ENCODE assay signal across 1 cellular context in the genomic region with DNA sequence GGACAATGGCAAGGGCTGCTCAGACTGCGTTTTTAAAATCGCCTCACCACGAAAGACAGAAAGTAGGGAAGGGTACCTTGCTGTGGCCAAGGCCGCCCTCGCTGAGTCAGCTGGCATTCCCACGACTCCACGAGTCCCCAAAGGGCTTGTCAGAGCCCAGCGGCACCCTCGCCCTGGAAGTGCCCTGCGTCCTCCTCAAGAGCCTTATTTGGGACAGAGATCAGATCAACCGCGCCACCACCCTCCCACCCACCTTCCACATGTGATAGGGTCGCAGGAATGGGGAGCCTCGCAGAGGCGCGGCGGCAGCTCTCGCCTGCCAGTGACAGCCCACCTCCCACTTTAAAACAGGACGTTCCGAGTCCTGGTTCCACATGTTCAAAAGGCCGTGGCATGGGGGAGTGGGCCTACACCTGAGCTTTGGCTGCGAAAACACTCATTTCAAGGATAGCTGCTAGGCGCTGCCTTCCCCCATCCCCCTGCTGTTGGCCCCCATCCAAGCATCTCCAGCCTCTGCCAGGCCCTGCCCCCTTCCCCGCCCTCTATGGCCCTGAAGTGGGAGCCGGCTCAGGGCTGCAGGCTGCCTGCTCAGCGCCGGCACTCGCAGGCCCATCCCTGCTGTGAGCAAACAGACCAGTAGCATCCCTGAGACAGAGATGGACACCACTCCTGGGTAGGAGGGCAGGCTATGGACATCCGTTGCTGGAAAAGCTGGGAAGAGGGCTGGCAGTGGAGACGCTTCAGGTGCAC.
TF ChIP-seq lines count a peak whose summit lies in the region.

No MANE protein-coding gene starts in this region.

TF ChIP-seq in H1, 55 proteins besides CTCF, POLR2A, EP300 and RAD21:
- TF ChIP-seq, protein P1, sequence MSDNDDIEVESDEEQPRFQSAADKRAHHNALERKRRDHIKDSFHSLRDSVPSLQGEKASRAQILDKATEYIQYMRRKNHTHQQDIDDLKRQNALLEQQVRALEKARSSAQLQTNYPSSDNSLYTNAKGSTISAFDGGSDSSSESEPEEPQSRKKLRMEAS (IDR thresholded peaks at IDR 0.05) = no peak
- peak; percentile 54; the same call in 1 of the 2 replicates for TF ChIP-seq SUZ12 (IDR thresholded peaks at IDR 0.05; ENCODE audit: low read length)
